In genomic region chr17:73550561-73550960, GRCh38 we compare ENCODE assay signal across 17 cellular contexts.
"Had no signal": no experiment of that assay in that cellular context is flagged by ENCODE, and none has a peak within 500 bp of the region (broad histone marks: within the 10 kb centered on the region; RNA-seq: fewer than 3 reads in every experiment).

No MANE protein-coding gene starts in this region.

- H3K36me3 ChIP-seq: ovary, stomach, vagina had no signal

- H3K27ac ChIP-seq: epithelial cell of prostate, ovary, stomach, vagina had no signal

- H3K36me3 Mint-ChIP-seq: natural killer cell had no signal

- H3K27me3 ChIP-seq: ovary, vagina had no signal

- H3K9me3 Mint-ChIP-seq: activated naive CD8-positive, alpha-beta T cell treated with anti-CD3 and anti-CD28 coated beads, Interleukin-2, amount 50 U/mL, for 24 hours; activated T-helper 1 cell treated with anti-CD3 and anti-CD28 coated beads, Interleukin-12 subunit alpha, Interleukin-12 subunit beta, Interleukin-2, Interleukin-4 antibody, amounts not matched to agents 30 ng/mL and 10 ng/mL and 1 ng/mL, durations not matched to agents 14 hours and 24 hours and 36 hours; natural killer cell had no signal

- H3K27ac Mint-ChIP-seq: activated CD8-positive, alpha-beta T cell treated with anti-CD3 and anti-CD28 coated beads for 36 hours; activated naive CD8-positive, alpha-beta T cell treated with anti-CD3 and anti-CD28 coated beads, Interleukin-2, amount 50 U/mL, for 24 hours; activated T-helper 1 cell treated with anti-CD3 and anti-CD28 coated beads, Interleukin-12 subunit alpha, Interleukin-12 subunit beta, Interleukin-2, Interleukin-4 antibody, amounts not matched to agents 30 ng/mL and 10 ng/mL and 1 ng/mL, durations not matched to agents 14 hours and 24 hours and 36 hours; natural killer cell had no signal

- H3K27me3 Mint-ChIP-seq: activated CD8-positive, alpha-beta T cell treated with anti-CD3 and anti-CD28 coated beads for 36 hours; activated naive CD8-positive, alpha-beta T cell treated with anti-CD3 and anti-CD28 coated beads, Interleukin-2, amount 50 U/mL, for 24 hours had no signal

- H3K9me3 ChIP-seq: ovary, stomach, vagina had no signal

- H3K4me3 Mint-ChIP-seq: activated CD8-positive, alpha-beta T cell treated with anti-CD3 and anti-CD28 coated beads for 36 hours; activated naive CD8-positive, alpha-beta T cell treated with anti-CD3 and anti-CD28 coated beads, Interleukin-2, amount 50 U/mL, for 24 hours; activated T-helper 1 cell treated with anti-CD3 and anti-CD28 coated beads, Interleukin-12 subunit alpha, Interleukin-12 subunit beta, Interleukin-2, Interleukin-4 antibody, amounts not matched to agents 30 ng/mL and 10 ng/mL and 1 ng/mL, durations not matched to agents 14 hours and 24 hours and 36 hours; natural killer cell had no signal

- H3K4me1 ChIP-seq: stomach had no signal

- H3K4me3 ChIP-seq: ovary, stomach, vagina had no signal

- FAIRE-seq: astrocyte had no signal

- DNase-seq: activated CD4-positive, alpha-beta T cell treated with anti-CD3 and anti-CD28 coated beads for 4 hours; activated CD8-positive, alpha-beta memory T cell treated with anti-CD3 and anti-CD28 coated beads, Interleukin-2, amount 50 U/mL, for 4 hours; activated CD8-positive, alpha-beta T cell treated with anti-CD3 and anti-CD28 coated beads for 36 hours; activated naive CD4-positive, alpha-beta T cell treated with Interleukin-2 at 50 U/mL for 16 hours; activated naive CD8-positive, alpha-beta T cell treated with anti-CD3 and anti-CD28 coated beads, Interleukin-2, amount 50 U/mL, for 24 hours; central memory CD4-positive, alpha-beta T cell; cortex of kidney; effector CD8-positive, alpha-beta T cell; hippocampal formation; natural killer cell; ovary; stimulated activated CD4-positive, alpha-beta T cell treated with anti-CD3 and anti-CD28 coated beads, Interleukin-4, amount 100 ng/mL, for 4 hours; stomach had no signal
